Comparison of ENCODE assay signal across 13 cellular contexts in the genomic region with DNA sequence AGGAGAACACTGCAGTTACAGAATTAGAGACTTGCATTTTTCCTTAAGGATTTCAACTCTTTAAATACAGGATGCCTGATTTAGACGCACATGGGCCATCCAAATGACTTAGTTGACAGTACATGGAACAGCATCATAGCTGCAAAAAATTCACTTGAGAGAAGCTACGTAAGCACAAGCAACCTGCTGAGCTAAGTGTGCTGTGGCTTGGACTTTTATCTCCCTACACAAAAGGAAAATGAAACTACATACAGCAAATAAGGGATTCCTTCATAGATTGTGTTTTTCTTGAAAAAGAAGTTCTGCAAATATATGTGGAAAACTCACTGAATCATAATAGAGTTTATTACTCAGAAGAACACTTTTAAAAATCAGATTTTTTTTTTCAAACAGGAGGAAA.
DNase-seq lines count a peak whose midpoint lies in the region.
"Had no signal": no experiment of that assay in that cellular context is flagged by ENCODE, and none has a peak within 500 bp of the region (broad histone marks: within the 10 kb centered on the region; RNA-seq: fewer than 3 reads in every experiment).

No MANE protein-coding gene starts in this region.

- DNase-seq in NCI-H345 (lab: John Stamatoyannopoulos, UW), result peak; percentile 28
- no peak for DNase-seq in NCI-H345 treated with DMSO at 0.1 percent for 48 hours (lab: John Stamatoyannopoulos, UW; ENCODE audit: unreplicated experiment)
- DNase-seq in NCI-H1092 (lab: John Stamatoyannopoulos, UW), result peak; percentile 19
- DNase-seq in SW480 (ENCODE audit: low spot score), result peak; percentile 24
- DNase-seq in middle frontal gyrus (ENCODE audit: extremely low spot score, low spot score), result peak; percentile 26
- DNase-seq in inferior parietal cortex (ENCODE audit: extremely low spot score), result no peak
- no peak for DNase-seq in CD1c-positive myeloid dendritic cell (ENCODE audit: extremely low spot score)
- no peak for DNase-seq in iPS-NIHi7 (ENCODE audit: extremely low spot score)
- DNase-seq: cortex of kidney, esophagus squamous epithelium, KBM-7, left ventricle myocardium superior, SHP77 had no signal

Comparison
In these comparisons a context has a peak if more than half of its experiments do, and no peak if none do; other contexts are left out.
1. DNase-seq: peak in NCI-H345 (single experiment), NCI-H1092 (single experiment), SW480 (single experiment) and middle frontal gyrus (single experiment); none in NCI-H345 treated with DMSO at 0.1 percent for 48 hours (single experiment), inferior parietal cortex (single experiment), CD1c-positive myeloid dendritic cell (single experiment) and iPS-NIHi7 (single experiment).